26 cellular contexts compared by ENCODE assay signal in genomic region chr1:210482936-210483642, GRCh38.
"Had no signal": no experiment of that assay in that cellular context is flagged by ENCODE, and none has a peak within 500 bp of the region (broad histone marks: within the 10 kb centered on the region; RNA-seq: fewer than 3 reads in every experiment).

No MANE protein-coding gene starts in this region.

- H3K36me3 ChIP-seq: adrenal gland, cardiac muscle cell, colonic mucosa, gastroesophageal sphincter, ovary, spleen had no signal

- H3K27me3 Mint-ChIP-seq: naive B cell had no signal

- H3K4me3 ChIP-seq: adrenal gland, body of pancreas, cardiac muscle cell, colonic mucosa, gastroesophageal sphincter, ovary, spleen had no signal

- H3K9me3 ChIP-seq: adrenal gland, body of pancreas, colonic mucosa, gastroesophageal sphincter, ovary, spleen had no signal

- H3K4me3 Mint-ChIP-seq: activated T-cell treated with anti-CD3 and anti-CD28 coated beads, Interleukin-2, amount 50 U/mL, for 72 hours; mesothelial cell of epicardium; naive B cell; nephron progenitor cell had no signal

- H3K36me3 Mint-ChIP-seq: activated naive CD4-positive, alpha-beta T cell treated with anti-CD3 and anti-CD28 coated beads, Interleukin-2, amount 50 U/mL, for 72 hours had no signal

- H3K27ac Mint-ChIP-seq: activated naive CD4-positive, alpha-beta T cell treated with anti-CD3 and anti-CD28 coated beads, Interleukin-2, amount 50 U/mL, for 72 hours; activated T-cell treated with anti-CD3 and anti-CD28 coated beads, Interleukin-2, amount 50 U/mL, for 72 hours; mesothelial cell of epicardium; nephron progenitor cell had no signal

- ATAC-seq: activated naive CD4-positive, alpha-beta T cell treated with anti-CD3 and anti-CD28 coated beads, Interleukin-2, amount 50 U/mL, for 72 hours; activated T-cell treated with anti-CD3 and anti-CD28 coated beads, Interleukin-2, amount 50 U/mL, for 72 hours; body of pancreas; gastroesophageal sphincter; left cardiac atrium; right cardiac atrium had no signal

- H3K4me1 Mint-ChIP-seq: naive B cell, nephron progenitor cell had no signal

- H3K9me3 Mint-ChIP-seq: activated naive CD4-positive, alpha-beta T cell treated with anti-CD3 and anti-CD28 coated beads, Interleukin-2, amount 50 U/mL, for 72 hours; naive B cell; nephron progenitor cell had no signal

- H3K27me3 ChIP-seq: adrenal gland, body of pancreas, cardiac muscle cell, colonic mucosa, gastroesophageal sphincter, ovary, spleen had no signal

- H3K4me1 ChIP-seq: adrenal gland, body of pancreas, colonic mucosa, gastroesophageal sphincter, spleen had no signal

- DNase-seq: activated CD4-positive, alpha-beta T cell treated with anti-CD3 and anti-CD28 coated beads for 4 hours; activated CD4-positive, alpha-beta T cell treated with anti-CD3 and anti-CD28 coated beads, Interleukin-2, amount 50 U/mL, for 4 hours; activated naive CD4-positive, alpha-beta T cell; activated T-cell treated with anti-CD3 and anti-CD28 coated beads for 4 hours; activated T-cell treated with anti-CD3 and anti-CD28 coated beads, Interleukin-2, amount 50 U/mL, for 72 hours; adrenal gland; aorta; body of pancreas; cerebellar nuclear complex; colonic mucosa; effector memory CD4-positive, alpha-beta T cell; erythroblast; hippocampal formation; left cardiac atrium; naive B cell; nephron progenitor cell; ovary; right cardiac atrium; spleen; stimulated activated naive CD4-positive, alpha-beta T cell; trophoblast cell had no signal

- H3K27ac ChIP-seq: adrenal gland, body of pancreas, cardiac muscle cell, colonic mucosa, gastroesophageal sphincter, ovary, spleen, VCaP had no signal
